In the genomic region with DNA sequence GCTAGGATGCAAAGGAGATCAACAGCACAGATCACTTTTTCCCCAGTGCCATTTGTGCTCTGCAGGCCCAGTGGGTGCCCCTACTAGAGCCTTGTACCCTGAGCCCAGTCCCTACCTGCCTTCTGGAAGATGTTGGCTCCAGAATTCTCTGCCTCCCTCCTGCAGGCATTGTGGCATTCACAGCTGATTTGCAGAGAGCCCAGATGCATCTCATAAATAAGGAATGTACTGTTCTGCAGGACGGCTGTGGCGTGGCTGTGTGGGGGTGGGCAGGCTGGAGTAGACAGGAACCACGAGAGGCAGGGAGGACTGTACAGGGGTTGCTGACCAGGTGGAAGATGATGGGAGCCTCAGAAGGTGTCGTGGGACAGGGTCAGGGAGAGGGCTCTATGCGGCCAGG, we compare ENCODE assay signal across 17 cellular contexts. TPM values are rescaled to one million over a fixed set of nuclear protein-coding genes. Genes with fewer than 3 reads are reported as not detected.
A peak's percentile ranks its signal among the peaks of the same experiment; 100 is the strongest.
DNase-seq lines count a peak whose midpoint lies in the region; ATAC-seq lines count a peak whose summit lies in the region.
"Had no signal": no experiment of that assay in that cellular context is flagged by ENCODE, and none has a peak within 500 bp of the region (broad histone marks: within the 10 kb centered on the region; RNA-seq: fewer than 3 reads in every experiment).

No MANE protein-coding gene starts in this region.

- H3K27me3 Mint-ChIP-seq in CD4-positive, alpha-beta memory T cell: no peaks in the 10 kb centered on the region
- no peaks in the 10 kb centered on the region for H3K27me3 Mint-ChIP-seq in activated T-helper 17 cell treated with anti-CD3 and anti-CD28 coated beads, Interleukin-2, amount 50 U/mL, for 72 hours

- in situ Hi-C loops in GM23248 (cut with MboI): no loop called here
- in situ Hi-C loops in KBM-7 (cut with MboI; ENCODE audit: low pct_unique_long_range_greater_than_20kb, low sequenced_read_pairs): no loop called here

- intact Hi-C loops in CD4-positive, alpha-beta memory T cell (cut with micrococcal nuclease): no loop called here
- intact Hi-C loops in Right ventricle myocardium inferior (cut with DNase I): no loop called here

- peaks cover 84% of the 10 kb centered on the region for H3K4me1 ChIP-seq in CD4-positive, alpha-beta memory T cell (ENCODE audit: insufficient read depth, low read length)
- peaks cover 11% of the 10 kb centered on the region for H3K4me1 ChIP-seq in GM23248 (ENCODE audit: insufficient read depth)

- H3K4me1 Mint-ChIP-seq in CD4-positive, alpha-beta memory T cell: peaks cover 62 to 84% (median 73%) of the 10 kb centered on the region in 4 donors
- H3K4me1 Mint-ChIP-seq in activated T-helper 17 cell treated with anti-CD3 and anti-CD28 coated beads, Interleukin-2, amount 50 U/mL, for 72 hours: peaks cover 58% of the 10 kb centered on the region

- H3K4me3 Mint-ChIP-seq in CD4-positive, alpha-beta memory T cell: peak overlapping the region in 2 of 8 donors; percentile 44 to 82
- H3K4me3 Mint-ChIP-seq in activated T-helper 17 cell treated with anti-CD3 and anti-CD28 coated beads, Interleukin-2, amount 50 U/mL, for 72 hours: peak overlapping the region; percentile 93

- no peaks in the 10 kb centered on the region for H3K9me3 ChIP-seq in CD4-positive, alpha-beta memory T cell (ENCODE audit: control insufficient read depth in 1 of 2, low read length in 2 of 2)
- H3K9me3 ChIP-seq in GM23248 (ENCODE audit: low read depth): no peaks in the 10 kb centered on the region
- H3K9me3 ChIP-seq: body of pancreas, left ventricle myocardium inferior, neutrophil, tibial artery had no signal

- 0 out of 2 replicates have a peak, but pooled peaks cover 5% of the 10 kb centered on the region for H3F3A ChIP-seq in GM23248 (ENCODE audit: insufficient read depth)

- CTCF ChIA-PET in CD4-positive, alpha-beta memory T cell (lab: Charles Lee; ENCODE audit: partially characterized antibody): no interaction called here

- no peak overlapping the region for H3K4me3 ChIP-seq in CD4-positive, alpha-beta memory T cell (ENCODE audit: low read length in 2 of 2)
- H3K4me3 ChIP-seq in GM23248: no peak overlapping the region
- H3K4me3 ChIP-seq: body of pancreas, tibial artery had no signal

- H2AFZ ChIP-seq in GM23248: no peak overlapping the region

- no peaks in the 10 kb centered on the region for H3K27me3 ChIP-seq in CD4-positive, alpha-beta memory T cell (ENCODE audit: insufficient read depth, low read length)
- peaks cover 28% of the 10 kb centered on the region for H3K27me3 ChIP-seq in GM23248 (replicated peaks; ENCODE audit: insufficient read depth)
- H3K27me3 ChIP-seq: body of pancreas, neutrophil had no signal

- no peaks in the 10 kb centered on the region for H3K36me3 Mint-ChIP-seq in CD4-positive, alpha-beta memory T cell
- H3K36me3 Mint-ChIP-seq in activated T-helper 17 cell treated with anti-CD3 and anti-CD28 coated beads, Interleukin-2, amount 50 U/mL, for 72 hours (ENCODE audit: low read depth): no peaks in the 10 kb centered on the region

- no peak for DNase-seq in CD4-positive, alpha-beta memory T cell
- DNase-seq in GM23248 (peak; percentile 68), islet precursor cell (peak; percentile 79), KBM-7 (no peak), Right ventricle myocardium inferior (ENCODE audit: missing footprints) (no peak)
- DNase-seq: activated T-cell treated with anti-CD3 and anti-CD28 coated beads, Interleukin-2, amount 50 U/mL, for 72 hours; body of pancreas; Calu3; head of caudate nucleus; left ventricle myocardium inferior; MM.1S; NCI-H526 treated with DMSO at 0.1 percent for 48 hours; SIG-M5; tibial artery had no signal

- no peaks in the 10 kb centered on the region for H4K20me1 ChIP-seq in GM23248 (ENCODE audit: insufficient read depth)

- H3K79me2 ChIP-seq in GM23248 (ENCODE audit: insufficient read depth): no peaks in the 10 kb centered on the region

- no peaks in the 10 kb centered on the region for H3K9me2 ChIP-seq in GM23248 (ENCODE audit: insufficient read depth)

- H3K27ac ChIP-seq in CD4-positive, alpha-beta memory T cell (ENCODE audit: low read depth, low read length): no peak overlapping the region
- no peak overlapping the region for H3K27ac ChIP-seq in GM23248
- H3K27ac ChIP-seq: body of pancreas, neutrophil, tibial artery had no signal

- no peaks in the 10 kb centered on the region for H3K36me3 ChIP-seq in CD4-positive, alpha-beta memory T cell (ENCODE audit: insufficient read depth, low read length)
- H3K36me3 ChIP-seq in GM23248 (ENCODE audit: low read depth): no peaks in the 10 kb centered on the region
- H3K36me3 ChIP-seq: left ventricle myocardium inferior, neutrophil, tibial artery had no signal

- H3K4me2 ChIP-seq in GM23248 (ENCODE audit: unreplicated experiment): no peak overlapping the region

- no peaks in the 10 kb centered on the region for H3K9me3 Mint-ChIP-seq in CD4-positive, alpha-beta memory T cell
- H3K9me3 Mint-ChIP-seq in activated T-helper 17 cell treated with anti-CD3 and anti-CD28 coated beads, Interleukin-2, amount 50 U/mL, for 72 hours: no peaks in the 10 kb centered on the region
- H3K9me3 Mint-ChIP-seq: activated T-cell treated with anti-CD3 and anti-CD28 coated beads, Interleukin-2, amount 50 U/mL, for 72 hours had no signal

- no peak for ATAC-seq in activated T-helper 17 cell treated with anti-CD3 and anti-CD28 coated beads, Interleukin-2, amount 50 U/mL, for 72 hours (replicated peaks)
- ATAC-seq in Right ventricle myocardium inferior: no peak
- ATAC-seq in HG02970 (IDR thresholded peaks at IDR 0.05; ENCODE audit: low FRiP score, unreplicated experiment): no peak
- ATAC-seq: activated T-cell treated with anti-CD3 and anti-CD28 coated beads, Interleukin-2, amount 50 U/mL, for 72 hours had no signal

- 11% methylated on average over 5 of the region's 5 CpGs for WGBS in GM23248 (ENCODE audit: low coverage in 1 of 2, low lambda C conversion rate in 2 of 2, missing lambda C conversion rate in 2 of 2), 2 experiments

- peak overlapping the region in 4 of 7 donors; percentile 4 to 84 (median 63) for H3K27ac Mint-ChIP-seq in CD4-positive, alpha-beta memory T cell
- H3K27ac Mint-ChIP-seq in activated T-helper 17 cell treated with anti-CD3 and anti-CD28 coated beads, Interleukin-2, amount 50 U/mL, for 72 hours: no peak overlapping the region
- H3K27ac Mint-ChIP-seq: activated T-cell treated with anti-CD3 and anti-CD28 coated beads, Interleukin-2, amount 50 U/mL, for 72 hours had no signal

- POLR2A ChIA-PET in CD4-positive, alpha-beta memory T cell (lab: Charles Lee; ENCODE audit: partially characterized antibody): interaction anchor here (1.6 to 3.0 kb wide), 2 partner anchors 12 to 36 kb away, joined by 4 to 11 read pairs; partner anchors contain the start of gene MIAT

- no peak overlapping the region for H3K9ac ChIP-seq in GM23248

RNA-seq across cellular contexts. Expression of gene MIAT, which starts 11.2 kb away (rescaled TPM):
- total RNA-seq in CD4-positive, alpha-beta memory T cell: 100 to 1,000 TPM; 260 to 270 TPM
- 1 to 10 TPM in 1 of 2 donors, under 1 TPM in 1; 0.54 to 4.7 TPM for polyA plus RNA-seq in CD4-positive, alpha-beta memory T cell
- total RNA-seq in GM23248 (2014; rRNA removed; shearing (Covaris generic)): 0.43 and 0.63 TPM in 2 replicates
- 0.05 and 0.23 TPM in 2 replicates for polyA plus RNA-seq in GM23248 (2016; fragmentation: Nextera tagmentation; extraction: Ambion mirVana)
- 100 to 1,000 TPM in 1 of 2 donors, 10 to 100 TPM in 1; 81.2 to 166 TPM for total RNA-seq in activated T-helper 17 cell treated with anti-CD3 and anti-CD28 coated beads, Interleukin-2, amount 50 U/mL, for 72 hours
- 0.38 TPM for total RNA-seq in Right ventricle myocardium inferior

RNA-seq across cellular contexts. Expression of gene CRYBA4, which starts 24.4 kb away (rescaled TPM):
- not detected for total RNA-seq in CD4-positive, alpha-beta memory T cell
- not detected for polyA plus RNA-seq in CD4-positive, alpha-beta memory T cell
- not detected in 2 replicates for total RNA-seq in GM23248 (2014; rRNA removed; shearing (Covaris generic))
- not detected in 2 replicates for polyA plus RNA-seq in GM23248 (2016; fragmentation: Nextera tagmentation; extraction: Ambion mirVana)
- 1 to 10 TPM in 1 of 2 donors, not detected in 1; 1.2 TPM for total RNA-seq in activated T-helper 17 cell treated with anti-CD3 and anti-CD28 coated beads, Interleukin-2, amount 50 U/mL, for 72 hours
- not detected for total RNA-seq in Right ventricle myocardium inferior
- total RNA-seq: body of pancreas, Calu3, left ventricle myocardium inferior had no signal

RNA-seq across cellular contexts. Expression of gene CRYBB1, which starts 28.3 kb away (rescaled TPM):
- not detected for total RNA-seq in CD4-positive, alpha-beta memory T cell
- polyA plus RNA-seq in CD4-positive, alpha-beta memory T cell: not detected
- not detected in 2 replicates for total RNA-seq in GM23248 (2014; rRNA removed; shearing (Covaris generic))
- not detected in 2 replicates for polyA plus RNA-seq in GM23248 (2016; fragmentation: Nextera tagmentation; extraction: Ambion mirVana)
- not detected for total RNA-seq in activated T-helper 17 cell treated with anti-CD3 and anti-CD28 coated beads, Interleukin-2, amount 50 U/mL, for 72 hours
- 0.87 TPM for total RNA-seq in Right ventricle myocardium inferior
- total RNA-seq: activated T-cell treated with anti-CD3 and anti-CD28 coated beads, Interleukin-2, amount 50 U/mL, for 72 hours; Calu3 had no signal

RNA-seq across cellular contexts. Expression of gene TPST2, which starts 56.2 kb away (rescaled TPM):
- total RNA-seq in CD4-positive, alpha-beta memory T cell: 10 to 100 TPM; 23.9 to 27.9 TPM
- polyA plus RNA-seq in CD4-positive, alpha-beta memory T cell: 10 to 100 TPM; 46.6 to 47.8 TPM
- total RNA-seq in GM23248 (2014; rRNA removed; shearing (Covaris generic)): 38.7 and 58.3 TPM in 2 replicates
- 34.1 and 35.1 TPM in 2 replicates for polyA plus RNA-seq in GM23248 (2016; fragmentation: Nextera tagmentation; extraction: Ambion mirVana)
- 10 to 100 TPM; 23.2 to 27.5 TPM for total RNA-seq in activated T-helper 17 cell treated with anti-CD3 and anti-CD28 coated beads, Interleukin-2, amount 50 U/mL, for 72 hours
- total RNA-seq in Right ventricle myocardium inferior: 29.1 TPM

Comparison
In these comparisons a context has a peak if more than half of its experiments do, and no peak if none do; other contexts are left out.
1. DNase-seq: peak in GM23248 (single experiment) and islet precursor cell (single experiment); none in CD4-positive, alpha-beta memory T cell (0 of 5), KBM-7 (single experiment) and Right ventricle myocardium inferior (single experiment).
2. RNA of gene MIAT, which starts 11.2 kb away (total RNA-seq): 260 to 270 TPM in CD4-positive, alpha-beta memory T cell and 81.2 to 166 TPM in activated T-helper 17 cell treated with anti-CD3 and anti-CD28 coated beads, Interleukin-2, amount 50 U/mL, for 72 hours; 0.43 to 0.63 TPM in GM23248 and 0.38 TPM in Right ventricle myocardium inferior (single experiment); every median in the first group is over 10 times any median in the second.